17 cellular contexts compared by ENCODE assay signal in the genomic region with DNA sequence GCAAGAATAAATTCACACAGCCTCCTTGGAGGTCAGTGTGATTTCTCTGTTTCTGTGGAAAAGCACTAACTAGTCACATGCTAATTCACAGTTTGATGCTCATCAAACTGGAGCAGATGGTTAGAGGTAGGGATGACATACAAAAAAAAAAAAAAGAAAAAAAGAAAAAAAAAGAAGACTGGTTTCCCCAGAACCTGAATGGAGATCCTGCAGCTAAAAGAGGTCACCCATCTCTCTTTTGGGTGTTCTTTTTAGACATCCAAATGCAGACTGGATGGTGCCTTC.
"Had no signal": no experiment of that assay in that cellular context is flagged by ENCODE, and none has a peak within 500 bp of the region (broad histone marks: within the 10 kb centered on the region; RNA-seq: fewer than 3 reads in every experiment).

No MANE protein-coding gene starts in this region.

- H3K9me3 Mint-ChIP-seq: activated naive CD8-positive, alpha-beta T cell treated with anti-CD3 and anti-CD28 coated beads for 36 hours; central memory CD8-positive, alpha-beta T cell; effector memory CD8-positive, alpha-beta T cell had no signal

- ATAC-seq: effector memory CD8-positive, alpha-beta T cell; gastroesophageal sphincter; left lobe of liver; mucosa of descending colon; naive thymus-derived CD4-positive, alpha-beta T cell; stimulated activated memory B cell treated with anti-CD40 and anti-IgM and Interleukin-4, amounts not matched to agents 10 μg/mL and 1 μg/mL and 100 μg/mL, for 72 hours had no signal

- H3K27me3 ChIP-seq: brain microvascular endothelial cell, gastroesophageal sphincter, tibial artery had no signal

- H3K4me1 Mint-ChIP-seq: central memory CD8-positive, alpha-beta T cell had no signal

- H3K4me3 ChIP-seq: gastroesophageal sphincter, mucosa of descending colon, tibial artery had no signal

- H3K27ac Mint-ChIP-seq: activated CD4-positive, alpha-beta T cell treated with anti-CD3 and anti-CD28 coated beads, Interleukin-2, amount 10 ng/mL, durations not matched to agents 24 days and 14 days; activated naive CD8-positive, alpha-beta T cell treated with anti-CD3 and anti-CD28 coated beads for 36 hours; effector memory CD8-positive, alpha-beta T cell; naive thymus-derived CD4-positive, alpha-beta T cell; stimulated activated memory B cell treated with anti-CD40 and anti-IgM and Interleukin-4, amounts not matched to agents 10 μg/mL and 1 μg/mL and 100 μg/mL, for 72 hours; T-helper 2 cell treated with Interferon-gamma antibody and Interleukin-4, amounts not matched to agents 5 μg/mL and 100 μg/mL, for 36 hours had no signal

- H3K27ac ChIP-seq: brain microvascular endothelial cell, gastroesophageal sphincter, neutrophil, tibial artery had no signal

- H3K36me3 Mint-ChIP-seq: activated naive CD8-positive, alpha-beta T cell treated with anti-CD3 and anti-CD28 coated beads for 36 hours; stimulated activated memory B cell treated with anti-CD40 and anti-IgM and Interleukin-4, amounts not matched to agents 10 μg/mL and 1 μg/mL and 100 μg/mL, for 72 hours had no signal

- H3K36me3 ChIP-seq: brain microvascular endothelial cell, gastroesophageal sphincter, neutrophil, tibial artery had no signal

- FAIRE-seq: islet of Langerhans had no signal

- DNase-seq: activated CD4-positive, alpha-beta T cell treated with anti-CD3 and anti-CD28 coated beads, Interleukin-2, amount 10 ng/mL, durations not matched to agents 24 days and 14 days; activated CD4-positive, CD25-positive, alpha-beta regulatory T cell; activated CD8-positive, alpha-beta memory T cell treated with anti-CD3 and anti-CD28 coated beads for 24 hours; activated naive CD8-positive, alpha-beta T cell treated with anti-CD3 and anti-CD28 coated beads for 36 hours; brain microvascular endothelial cell; effector memory CD8-positive, alpha-beta T cell; mucosa of descending colon; naive thymus-derived CD4-positive, alpha-beta T cell; SW 1271; tibial artery had no signal

- H3K4me3 Mint-ChIP-seq: activated CD4-positive, alpha-beta T cell treated with anti-CD3 and anti-CD28 coated beads, Interleukin-2, amount 10 ng/mL, durations not matched to agents 24 days and 14 days; activated naive CD8-positive, alpha-beta T cell treated with anti-CD3 and anti-CD28 coated beads for 36 hours; central memory CD8-positive, alpha-beta T cell; effector memory CD8-positive, alpha-beta T cell; naive thymus-derived CD4-positive, alpha-beta T cell; stimulated activated memory B cell treated with anti-CD40 and anti-IgM and Interleukin-4, amounts not matched to agents 10 μg/mL and 1 μg/mL and 100 μg/mL, for 72 hours; T-helper 2 cell treated with Interferon-gamma antibody and Interleukin-4, amounts not matched to agents 5 μg/mL and 100 μg/mL, for 36 hours had no signal

- H3K27me3 Mint-ChIP-seq: activated CD4-positive, alpha-beta T cell treated with anti-CD3 and anti-CD28 coated beads, Interleukin-2, amount 10 ng/mL, durations not matched to agents 24 days and 14 days; naive thymus-derived CD4-positive, alpha-beta T cell; stimulated activated memory B cell treated with anti-CD40 and anti-IgM and Interleukin-4, amounts not matched to agents 10 μg/mL and 1 μg/mL and 100 μg/mL, for 72 hours had no signal

- H3K9me3 ChIP-seq: gastroesophageal sphincter, mucosa of descending colon, neutrophil, tibial artery had no signal
